Comparison of ENCODE assay signal across 8 cellular contexts in genomic region chr18:839224-840079, GRCh38. TPM values are rescaled to one million over a fixed set of nuclear protein-coding genes. Genes with fewer than 3 reads are reported as not detected.
A peak's percentile ranks its signal among the peaks of the same experiment; 100 is the strongest.
DNase-seq lines count a peak whose midpoint lies in the region; ATAC-seq and TF ChIP-seq lines count a peak whose summit lies in the region.

No MANE protein-coding gene starts in this region.

- no TSS peak for BruUV-seq in OCI-LY7 (replicated peaks; lab: Mats Ljungman, UMichigan)

- peaks cover 7% of the 10 kb centered on the region for H3K4me1 Mint-ChIP-seq in nephron progenitor cell

- H3K4me3 Mint-ChIP-seq in nephron progenitor cell, result no peak overlapping the region

- peak overlapping the region; percentile 46; the same call in 1 of the 2 replicates for H3K4me2 ChIP-seq in DND-41 (ENCODE audit: insufficient read depth, low read length)
- H3K4me2 ChIP-seq in OCI-LY7 (ENCODE audit: low read length), result no peak overlapping the region

- H3K9ac ChIP-seq in DND-41 (ENCODE audit: low read depth, low read length), result no peak overlapping the region

- no peaks in the 10 kb centered on the region for H3K36me3 Mint-ChIP-seq in nephron progenitor cell (ENCODE audit: low read depth)

- POLR2A ChIA-PET in OCI-LY7 (lab: Charles Lee), result interaction anchor here (0.6 to 0.8 kb wide), 4 partner anchors 15 to 81 kb away, joined by 3 to 4 read pairs (median 4); no protein-coding TSS in a partner anchor

- WGBS in esophagus squamous epithelium, 2 donors, result 29 to 41% methylated on average over 4 to 5 of the region's 14 CpGs

- H3K27ac ChIP-seq in DND-41 (ENCODE audit: low read length) (no peak overlapping the region), OCI-LY7 (ENCODE audit: low read depth, low read length, poor library complexity, severe bottlenecking) (no peak overlapping the region), esophagus squamous epithelium (no peak overlapping the region)

- no peaks in the 10 kb centered on the region for H4K20me1 ChIP-seq in DND-41 (ENCODE audit: insufficient read depth, low read length)
- no peaks in the 10 kb centered on the region for H4K20me1 ChIP-seq in OCI-LY7 (ENCODE audit: insufficient read depth, low read length)

- H3K27me3 ChIP-seq in DND-41 (ENCODE audit: insufficient read depth, low read length, poor library complexity) (no peaks in the 10 kb centered on the region), esophagus squamous epithelium (peaks cover 0 to 12% (median 0%) of the 10 kb centered on the region in 4 donors)

- H3K4me1 ChIP-seq in DND-41 (ENCODE audit: insufficient read depth, low read length) (peaks cover 4% of the 10 kb centered on the region), OCI-LY7 (ENCODE audit: insufficient read depth, low read length, poor library complexity, severe bottlenecking) (no peaks in the 10 kb centered on the region), esophagus squamous epithelium (peaks cover 0 to 6% (median 3%) of the 10 kb centered on the region in 3 donors)

- H2AFZ ChIP-seq in DND-41 (ENCODE audit: low read depth, low read length) (peak overlapping the region; percentile 69), OCI-LY7 (ENCODE audit: low read length) (no peak overlapping the region)

- no peak overlapping the region for H3K27ac Mint-ChIP-seq in nephron progenitor cell

- intact Hi-C loops in OCI-LY7 (cut with micrococcal nuclease; ENCODE audit: unreplicated experiment), result loop anchor here (2.0 kb wide), 1 partner anchor 97 kb away; no protein-coding TSS in a partner anchor
- intact Hi-C loops in esophagus squamous epithelium (cut with DNase I), result loop anchor here (5.0 kb wide), 2 partner anchors 97 to 212 kb away; no protein-coding TSS in a partner anchor

- TF ChIP-seq CTCF in DND-41 (IDR thresholded peaks at IDR 0.05; ENCODE audit: borderline replicate concordance, extremely low read depth, low read length, poor library complexity, severe bottlenecking), result peak; percentile 97
- peak; percentile 92 for TF ChIP-seq CTCF in OCI-LY7 (conservative IDR thresholded peaks at IDR 0.05; ENCODE audit: low read length)
- TF ChIP-seq CTCF in esophagus squamous epithelium (IDR thresholded peaks at IDR 0.05), result peak; percentile 74 to 100 (median 93)
- peak; percentile 99 for TF ChIP-seq CTCF in nephron progenitor cell (IDR thresholded peaks at IDR 0.05)

- no peaks in the 10 kb centered on the region for H3K9me3 Mint-ChIP-seq in nephron progenitor cell

- H3K4me3 ChIP-seq in DND-41 (ENCODE audit: low read depth in 1 of 2, low read length in 2 of 2) (no peak overlapping the region), OCI-LY7 (ENCODE audit: low read depth, low read length, poor library complexity, severe bottlenecking) (no peak overlapping the region), esophagus squamous epithelium (no peak overlapping the region)

- CTCF ChIA-PET in OCI-LY7 (lab: Charles Lee; ENCODE audit: unreplicated experiment), result interaction anchor here (1.1 kb wide), 2 partner anchors 14 to 100 kb away, joined by 3 to 4 read pairs; no protein-coding TSS in a partner anchor

- H3K9me2 ChIP-seq in OCI-LY7 (ENCODE audit: insufficient read depth, low read length), result no peaks in the 10 kb centered on the region

- H3K36me3 ChIP-seq in DND-41 (ENCODE audit: insufficient read depth, low read length), result no peaks in the 10 kb centered on the region
- no peaks in the 10 kb centered on the region for H3K36me3 ChIP-seq in OCI-LY7 (ENCODE audit: insufficient read depth, low read length)
- H3K36me3 ChIP-seq in esophagus squamous epithelium, result no peaks in the 10 kb centered on the region

- no peaks in the 10 kb centered on the region for H3K79me2 ChIP-seq in DND-41 (ENCODE audit: insufficient read depth, low read length)
- no peaks in the 10 kb centered on the region for H3K79me2 ChIP-seq in OCI-LY7 (ENCODE audit: insufficient read depth, low read depth, low read length)

- DNase-seq in DND-41, result peak; percentile 90
- peak; percentile 82 for DNase-seq in HuH-7 (ENCODE audit: low spot score)
- peak; percentile 72 for DNase-seq in OCI-LY7 (ENCODE audit: low spot score)
- DNase-seq in activated T-cell treated with anti-CD3 and anti-CD28 coated beads for 24 hours (ENCODE audit: low read depth), result peak; percentile 79
- DNase-seq in esophagus squamous epithelium (lab: John Stamatoyannopoulos, UW), result no peak
- peak; percentile 98 for DNase-seq in nephron progenitor cell
- DNase-seq in stimulated activated naive CD4-positive, alpha-beta T cell treated with Interleukin-2 at 50 U/mL for 16 hours (lab: John Stamatoyannopoulos, UW), result peak; percentile 78

- ATAC-seq in DND-41 (ENCODE audit: insufficient read depth, low read depth) (peak; percentile 100), GM21619 (IDR thresholded peaks at IDR 0.05; ENCODE audit: unreplicated experiment) (peak; percentile 98)

- no peak for TF ChIP-seq POLR2A in esophagus squamous epithelium (IDR thresholded peaks at IDR 0.05)

- no peaks in the 10 kb centered on the region for H3K9me3 ChIP-seq in DND-41 (ENCODE audit: insufficient read depth, low read length, severe bottlenecking)
- no peaks in the 10 kb centered on the region for H3K9me3 ChIP-seq in OCI-LY7 (ENCODE audit: low read length)
- no peaks in the 10 kb centered on the region for H3K9me3 ChIP-seq in esophagus squamous epithelium

- H3K27me3 Mint-ChIP-seq in nephron progenitor cell (ENCODE audit: low read depth, poor library complexity), result peaks cover 15% of the 10 kb centered on the region

RNA-seq across cellular contexts. Expression of gene YES1, which starts 27.4 kb away (rescaled TPM):
- not detected in 2 replicates for total RNA-seq in OCI-LY7 (2014; rRNA removed; shearing (Covaris generic))
- 0.13 TPM in 1 of 2 replicates, not detected in the other for total RNA-seq in OCI-LY7 (2022)
- 100 to 1,000 TPM; 105 to 143 (median 125) TPM for total RNA-seq in esophagus squamous epithelium

Comparison
In these comparisons a context has a peak if more than half of its experiments do, and no peak if none do; other contexts are left out.
1. RNA of gene YES1, which starts 27.4 kb away (total RNA-seq): 105 to 143 TPM in esophagus squamous epithelium; 0.13 TPM in OCI-LY7; every median in the first group is over 10 times any median in the second.
2. Peak in every context shown above with its lines, with median percentiles within 50 percentile points of each other: CTCF ChIP-seq.